Comparison of ENCODE assay signal across 29 cellular contexts in genomic region chr12:94997726-94998125, GRCh38.
"Had no signal": no experiment of that assay in that cellular context is flagged by ENCODE, and none has a peak within 500 bp of the region (broad histone marks: within the 10 kb centered on the region; RNA-seq: fewer than 3 reads in every experiment).

No MANE protein-coding gene starts in this region.

- H3K4me1 ChIP-seq: breast epithelium had no signal

- H3K27ac ChIP-seq: adrenal gland, ascending aorta, body of pancreas, brain microvascular endothelial cell, breast epithelium, cardiac muscle cell had no signal

- H3K27me3 ChIP-seq: adrenal gland, ascending aorta, body of pancreas, brain microvascular endothelial cell, breast epithelium, cardiac muscle cell had no signal

- H3K9me3 ChIP-seq: adrenal gland, ascending aorta, body of pancreas, breast epithelium had no signal

- H3K4me3 ChIP-seq: adrenal gland, ascending aorta, body of pancreas, breast epithelium, cardiac muscle cell had no signal

- DNase-seq: activated effector memory CD4-positive, alpha-beta T cell treated with anti-CD3 and anti-CD28 coated beads, Interleukin-2, amount 50 U/mL, for 16 hours; activated effector memory CD4-positive, alpha-beta T cell treated with Interleukin-2 at 50 U/mL for 16 hours; activated gamma-delta T cell; activated gamma-delta T cell treated with Interleukin-2 at 50 U/mL for 16 hours; activated naive CD4-positive, alpha-beta T cell; activated naive CD4-positive, alpha-beta T cell treated with anti-CD3 and anti-CD28 coated beads for 36 hours; activated naive CD4-positive, alpha-beta T cell treated with anti-CD3 and anti-CD28 coated beads, Interleukin-2, amount 10 ng/mL, durations not matched to agents 7 days and 5 days; activated naive CD4-positive, alpha-beta T cell treated with anti-CD3 and anti-CD28 coated beads, Interleukin-2, amount 50 U/mL, for 16 hours; activated naive CD4-positive, alpha-beta T cell treated with Interleukin-2 at 50 U/mL for 16 hours; activated naive CD8-positive, alpha-beta T cell treated with anti-CD3 and anti-CD28 coated beads for 36 hours; activated naive CD8-positive, alpha-beta T cell treated with anti-CD3 and anti-CD28 coated beads, Interleukin-2, amount 10 ng/mL, durations not matched to agents 7 days and 5 days; activated naive CD8-positive, alpha-beta T cell treated with anti-CD3 and anti-CD28 coated beads, Interleukin-2, amount 50 U/mL, for 24 hours; activated T-cell treated with anti-CD3 and anti-CD28 coated beads, Interleukin-2, amount 50 U/mL, for 1 hour; activated T-cell treated with anti-CD3 and anti-CD28 coated beads, Interleukin-2, amount 50 U/mL, for 24 hours; activated T-cell treated with anti-CD3 and anti-CD28 coated beads, Interleukin-2, amount 50 U/mL, for 4 hours; activated T-cell treated with anti-CD3 and anti-CD28 coated beads, Interleukin-2, amount 50 U/mL, for 48 hours; activated T-cell treated with anti-CD3 and anti-CD28 coated beads, Interleukin-2, amount 50 U/mL, for 72 hours; adrenal gland; amniotic stem cell; amygdala; aorta; body of pancreas; brain microvascular endothelial cell; caudate nucleus; central memory CD4-positive, alpha-beta T cell; cerebellar nuclear complex had no signal

- H3K36me3 ChIP-seq: breast epithelium had no signal
